8 cellular contexts compared by ENCODE assay signal in the genomic region with DNA sequence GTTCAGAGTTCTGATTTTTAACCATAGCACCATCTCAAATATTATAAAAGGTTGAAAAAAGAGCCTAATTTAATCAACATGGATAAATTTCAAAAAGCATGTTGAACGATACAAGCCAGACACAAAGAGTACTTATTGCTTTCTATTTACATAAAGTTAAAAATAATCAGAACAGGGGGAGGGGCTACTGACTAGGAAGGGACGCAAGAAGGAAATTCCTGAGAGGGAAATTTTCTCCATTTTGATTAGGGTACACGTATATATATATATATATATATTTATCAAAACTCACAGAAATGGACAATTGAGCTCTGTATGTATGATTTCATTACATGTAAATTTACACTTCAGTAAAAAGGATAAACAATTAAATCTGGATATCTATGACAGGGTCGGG. TPM values are rescaled to one million over a fixed set of nuclear protein-coding genes. Genes with fewer than 3 reads are reported as not detected.
DNase-seq lines count a peak whose midpoint lies in the region; ATAC-seq and TF ChIP-seq lines count a peak whose summit lies in the region.

No MANE protein-coding gene starts in this region.

- peak overlapping the region; percentile 89 for H3K4me3 Mint-ChIP-seq in T-helper 2 cell treated with Interferon-gamma antibody and Interleukin-4, amounts not matched to agents 5 μg/mL and 100 μg/mL, for 36 hours
- peak overlapping the region; percentile 92 for H3K4me3 Mint-ChIP-seq in progenitor cell of endocrine pancreas (ENCODE audit: low read depth)

- ATAC-seq in HG03025 (IDR thresholded peaks at IDR 0.05; ENCODE audit: low FRiP score, unreplicated experiment) = peak; percentile 14

- DNase-seq in GM12865 (ENCODE audit: low read depth) = peak; percentile 26
- DNase-seq in T-helper 2 cell treated with Interferon-gamma antibody and Interleukin-4, amounts not matched to agents 5 μg/mL and 100 μg/mL, for 36 hours (ENCODE audit: low spot score) = no peak
- peak; percentile 6 for DNase-seq in fibroblast of the conjunctiva (ENCODE audit: low read depth)
- DNase-seq in progenitor cell of endocrine pancreas (ENCODE audit: low spot score, unreplicated experiment) = no peak
- no peak for DNase-seq in GDM1 (lab: John Stamatoyannopoulos, UW)
- no peak for DNase-seq in activated CD4-positive, alpha-beta T cell treated with anti-CD3 and anti-CD28 coated beads for 1 hour
- DNase-seq in stimulated activated CD4-positive, alpha-beta T cell treated with anti-CD3 and anti-CD28 coated beads, Interleukin-2, amount 100 ng/mL, for 48 hours = no peak

- peak overlapping the region; percentile 63 for H3K4me3 ChIP-seq in GM12865 (ENCODE audit: low read depth, low read length)

- TF ChIP-seq CTCF in GM12865 (IDR thresholded peaks at IDR 0.05; ENCODE audit: insufficient read depth, low read depth, low read length, missing control alignments) (no peak), progenitor cell of endocrine pancreas (IDR thresholded peaks at IDR 0.05; ENCODE audit: unreplicated experiment) (no peak)

- peaks cover 4% of the 10 kb centered on the region for H3K4me1 Mint-ChIP-seq in T-helper 2 cell treated with Interferon-gamma antibody and Interleukin-4, amounts not matched to agents 5 μg/mL and 100 μg/mL, for 36 hours (ENCODE audit: low read depth)
- peaks cover 8% of the 10 kb centered on the region for H3K4me1 Mint-ChIP-seq in progenitor cell of endocrine pancreas (ENCODE audit: low read depth)

- peak overlapping the region; percentile 89 for H3K27ac Mint-ChIP-seq in T-helper 2 cell treated with Interferon-gamma antibody and Interleukin-4, amounts not matched to agents 5 μg/mL and 100 μg/mL, for 36 hours
- H3K27ac Mint-ChIP-seq in progenitor cell of endocrine pancreas = peak overlapping the region; percentile 98

- peaks cover 2% of the 10 kb centered on the region for H3K36me3 Mint-ChIP-seq in T-helper 2 cell treated with Interferon-gamma antibody and Interleukin-4, amounts not matched to agents 5 μg/mL and 100 μg/mL, for 36 hours (ENCODE audit: low read depth)
- peaks cover 2% of the 10 kb centered on the region for H3K36me3 Mint-ChIP-seq in progenitor cell of endocrine pancreas (ENCODE audit: insufficient read depth)

- no peaks in the 10 kb centered on the region for H3K27me3 Mint-ChIP-seq in T-helper 2 cell treated with Interferon-gamma antibody and Interleukin-4, amounts not matched to agents 5 μg/mL and 100 μg/mL, for 36 hours (ENCODE audit: low read depth)
- H3K27me3 Mint-ChIP-seq in progenitor cell of endocrine pancreas = no peaks in the 10 kb centered on the region

- no peaks in the 10 kb centered on the region for H3K9me3 Mint-ChIP-seq in T-helper 2 cell treated with Interferon-gamma antibody and Interleukin-4, amounts not matched to agents 5 μg/mL and 100 μg/mL, for 36 hours
- H3K9me3 Mint-ChIP-seq in progenitor cell of endocrine pancreas (ENCODE audit: low read depth) = no peaks in the 10 kb centered on the region

RNA-seq across cellular contexts. Expression of gene MBTPS2, which starts 0.5 kb away (rescaled TPM):
- 13.5 and 14.4 TPM in 2 replicates for total RNA-seq in progenitor cell of endocrine pancreas

RNA-seq across cellular contexts. Expression of gene YY2, which starts 16.9 kb away (rescaled TPM):
- 2.2 and 2.3 TPM in 2 replicates for total RNA-seq in progenitor cell of endocrine pancreas

Comparison
In these comparisons a context has a peak if more than half of its experiments do, and no peak if none do; other contexts are left out.
1. DNase-seq: peak in GM12865 (single experiment) and fibroblast of the conjunctiva (single experiment); none in T-helper 2 cell treated with Interferon-gamma antibody and Interleukin-4, amounts not matched to agents 5 μg/mL and 100 μg/mL, for 36 hours (single experiment), progenitor cell of endocrine pancreas (single experiment), GDM1 (single experiment), activated CD4-positive, alpha-beta T cell treated with anti-CD3 and anti-CD28 coated beads for 1 hour (single experiment) and stimulated activated CD4-positive, alpha-beta T cell treated with anti-CD3 and anti-CD28 coated beads, Interleukin-2, amount 100 ng/mL, for 48 hours (0 of 2).